ENCODE assay signal across 11 cellular contexts in the genomic region with DNA sequence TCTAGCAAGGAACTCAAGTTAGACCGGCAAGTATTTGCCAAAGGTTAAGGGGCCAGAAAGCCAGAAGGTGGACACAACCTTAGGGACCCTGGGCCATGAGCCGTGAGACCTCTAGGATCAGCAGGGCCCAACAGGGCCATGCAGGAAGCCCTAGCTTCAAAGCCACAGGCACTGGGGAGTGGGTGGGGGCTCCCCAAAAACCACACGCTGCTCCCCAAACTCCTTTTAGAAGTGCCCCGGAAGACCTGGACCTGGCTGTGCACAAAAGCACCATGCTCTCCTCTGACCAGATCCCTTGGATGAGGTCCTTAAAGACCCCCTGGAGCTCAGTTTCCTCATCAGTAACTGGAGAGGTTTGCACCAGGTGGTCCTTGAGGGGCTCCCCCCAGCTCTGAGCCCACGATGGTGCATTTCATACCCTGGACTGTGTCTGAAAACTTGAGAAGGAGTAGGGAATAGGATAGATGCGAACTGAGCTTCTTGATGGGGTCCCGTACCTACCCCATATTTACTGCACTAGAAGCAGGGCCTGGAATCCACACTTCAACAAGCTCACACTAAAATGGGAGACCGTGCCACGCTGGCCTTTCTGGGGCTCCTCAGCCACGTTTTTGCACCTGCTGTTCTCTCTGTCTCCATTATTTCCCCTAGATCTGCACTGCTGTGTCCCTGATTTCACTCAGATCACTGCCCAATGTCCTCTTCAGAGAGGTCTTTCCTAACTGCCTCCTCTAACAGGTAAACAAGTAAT. TPM values are rescaled to one million over a fixed set of nuclear protein-coding genes. Genes with fewer than 3 reads are reported as not detected.
A peak's percentile ranks its signal among the peaks of the same experiment; 100 is the strongest.
DNase-seq lines count a peak whose midpoint lies in the region; ATAC-seq and TF ChIP-seq lines count a peak whose summit lies in the region.
"Had no signal": no experiment of that assay in that cellular context is flagged by ENCODE, and none has a peak within 500 bp of the region (broad histone marks: within the 10 kb centered on the region; RNA-seq: fewer than 3 reads in every experiment).

No MANE protein-coding gene starts in this region.

- peak overlapping the region; percentile 85 for H3K27ac ChIP-seq in naive thymus-derived CD4-positive, alpha-beta T cell (ENCODE audit: low read depth, low read length)

- no peaks in the 10 kb centered on the region for H3K27me3 Mint-ChIP-seq in CD14-positive monocyte (ENCODE audit: low read depth in 3 of 3)
- H3K27me3 Mint-ChIP-seq in activated naive CD8-positive, alpha-beta T cell: no peaks in the 10 kb centered on the region
- H3K27me3 Mint-ChIP-seq in naive thymus-derived CD4-positive, alpha-beta T cell: no peaks in the 10 kb centered on the region

- H3K9me3 Mint-ChIP-seq in CD14-positive monocyte: peaks cover 0 to 2% (median 0%) of the 10 kb centered on the region in 7 donors
- no peaks in the 10 kb centered on the region for H3K9me3 Mint-ChIP-seq in activated naive CD8-positive, alpha-beta T cell (ENCODE audit: low read depth)
- H3K9me3 Mint-ChIP-seq in naive thymus-derived CD4-positive, alpha-beta T cell: peaks cover 0 to 1% (median 0%) of the 10 kb centered on the region in 11 donors

- no peak for DNase-seq in CD14-positive monocyte (ENCODE audit: low spot score)
- DNase-seq in naive thymus-derived CD4-positive, alpha-beta T cell: peak in 3 of 9 donors; percentile 12 to 70 (median 18)
- DNase-seq in cerebellar nuclear complex (lab: John Stamatoyannopoulos, UW): no peak
- no peak for DNase-seq in DMS53 treated with DMSO at 0.1 percent for 48 hours (lab: John Stamatoyannopoulos, UW; ENCODE audit: unreplicated experiment)
- no peak for DNase-seq in germinal center (ENCODE audit: low spot score)
- no peak for DNase-seq in ecto neural progenitor cell (ENCODE audit: low spot score)
- DNase-seq: amniotic stem cell, mesendoderm had no signal

- peaks cover 0 to 3% of the 10 kb centered on the region in 2 donors for H3K36me3 Mint-ChIP-seq in CD14-positive monocyte
- no peaks in the 10 kb centered on the region for H3K36me3 Mint-ChIP-seq in activated naive CD8-positive, alpha-beta T cell
- H3K36me3 Mint-ChIP-seq in naive thymus-derived CD4-positive, alpha-beta T cell: no peaks in the 10 kb centered on the region

- peak overlapping the region; percentile 94 for H3K4me3 ChIP-seq in naive thymus-derived CD4-positive, alpha-beta T cell (ENCODE audit: low read length)

- intact Hi-C loops in CD14-positive monocyte (cut with micrococcal nuclease): loop anchor here in 1 of 2 donors (5.0 kb wide), 1 partner anchor 41 kb away; a partner anchor contains a TSS
- intact Hi-C loops in naive thymus-derived CD4-positive, alpha-beta T cell (cut with micrococcal nuclease): loop anchor here in 1 of 2 donors (5.0 kb wide), 1 partner anchor 654 kb away; no protein-coding TSS in a partner anchor

- peak; percentile 28 for ATAC-seq in HG02885 (IDR thresholded peaks at IDR 0.05; ENCODE audit: poor library complexity, unreplicated experiment)
- ATAC-seq in naive thymus-derived CD4-positive, alpha-beta T cell: no peak

- POLR2A ChIA-PET in naive thymus-derived CD4-positive, alpha-beta T cell (lab: Charles Lee): interaction anchor here (0.9 to 4.2 kb wide), 27 partner anchors 9 to 597 kb away, joined by 3 to 131 read pairs (median 5); a partner anchor contains a TSS

- peak overlapping the region; percentile 85 to 89 for H3K4me3 Mint-ChIP-seq in CD14-positive monocyte
- peak overlapping the region; percentile 89 for H3K4me3 Mint-ChIP-seq in activated naive CD8-positive, alpha-beta T cell
- peak overlapping the region; percentile 81 to 94 (median 92) for H3K4me3 Mint-ChIP-seq in naive thymus-derived CD4-positive, alpha-beta T cell

- peak overlapping the region; percentile 95 to 98 (median 98) for H3K27ac Mint-ChIP-seq in CD14-positive monocyte
- H3K27ac Mint-ChIP-seq in activated naive CD8-positive, alpha-beta T cell: peak overlapping the region; percentile 98
- peak overlapping the region; percentile 89 to 98 (median 98) for H3K27ac Mint-ChIP-seq in naive thymus-derived CD4-positive, alpha-beta T cell

- H3K9me3 ChIP-seq in naive thymus-derived CD4-positive, alpha-beta T cell (ENCODE audit: control insufficient read depth in 2 of 3, low read length in 3 of 3): no peaks in the 10 kb centered on the region
- H3K9me3 ChIP-seq: tibial artery had no signal

- H3K36me3 ChIP-seq in naive thymus-derived CD4-positive, alpha-beta T cell (ENCODE audit: control insufficient read depth in 2 of 3, insufficient read depth in 3 of 3, low read length in 3 of 3): no peaks in the 10 kb centered on the region
- H3K36me3 ChIP-seq: tibial artery had no signal

- no peak for TF ChIP-seq CTCF in CD14-positive monocyte (IDR thresholded peaks at IDR 0.05)

- peaks cover 24 to 37% of the 10 kb centered on the region in 2 donors for H3K4me1 ChIP-seq in naive thymus-derived CD4-positive, alpha-beta T cell (ENCODE audit: control insufficient read depth in 2 of 2, insufficient read depth in 2 of 2, low read length in 2 of 2)

- CTCF ChIA-PET in naive thymus-derived CD4-positive, alpha-beta T cell (lab: Charles Lee): interaction anchor here (0.6 to 2.9 kb wide), 10 partner anchors 10 to 507 kb away, joined by 3 to 14 read pairs (median 4); a partner anchor contains a TSS

- peaks cover 38% of the 10 kb centered on the region for H3K4me1 Mint-ChIP-seq in CD14-positive monocyte
- H3K4me1 Mint-ChIP-seq in activated naive CD8-positive, alpha-beta T cell (ENCODE audit: low read depth): peaks cover 36% of the 10 kb centered on the region
- H3K4me1 Mint-ChIP-seq in naive thymus-derived CD4-positive, alpha-beta T cell: peaks cover 33 to 62% (median 46%) of the 10 kb centered on the region in 7 donors

- no peaks in the 10 kb centered on the region for H3K27me3 ChIP-seq in naive thymus-derived CD4-positive, alpha-beta T cell (ENCODE audit: control insufficient read depth in 2 of 2, insufficient read depth in 2 of 2, low read length in 2 of 2)
- H3K27me3 ChIP-seq: tibial artery had no signal

RNA-seq across cellular contexts. Expression of a gene that starts 40.6 kb away (rescaled TPM):
- 100 to 1,000 TPM; 100 to 125 TPM for polyA plus RNA-seq in CD14-positive monocyte
- 100 to 1,000 TPM; 104 to 220 (median 132) TPM for total RNA-seq in naive thymus-derived CD4-positive, alpha-beta T cell
- 100 to 1,000 TPM; 115 to 117 TPM for polyA plus RNA-seq in naive thymus-derived CD4-positive, alpha-beta T cell
